1 cellular context compared by ENCODE assay signal in genomic region chr12:66302827-66303169, GRCh38.
TF ChIP-seq lines count a peak whose summit lies in the region.

No MANE protein-coding gene starts in this region.

TF ChIP-seq in HepG2, 621 proteins besides CTCF, POLR2A, EP300 and RAD21 (continued from another document):
- no peak for TF ChIP-seq ATF7-NPFF (CRISPR knock-in tag; IDR thresholded peaks at IDR 0.05; ENCODE audit: low read depth)
- TF ChIP-seq ZZZ3 (CRISPR knock-in tag; IDR thresholded peaks at IDR 0.05; ENCODE audit: borderline replicate concordance), result no peak
- TF ChIP-seq, protein P1, sequence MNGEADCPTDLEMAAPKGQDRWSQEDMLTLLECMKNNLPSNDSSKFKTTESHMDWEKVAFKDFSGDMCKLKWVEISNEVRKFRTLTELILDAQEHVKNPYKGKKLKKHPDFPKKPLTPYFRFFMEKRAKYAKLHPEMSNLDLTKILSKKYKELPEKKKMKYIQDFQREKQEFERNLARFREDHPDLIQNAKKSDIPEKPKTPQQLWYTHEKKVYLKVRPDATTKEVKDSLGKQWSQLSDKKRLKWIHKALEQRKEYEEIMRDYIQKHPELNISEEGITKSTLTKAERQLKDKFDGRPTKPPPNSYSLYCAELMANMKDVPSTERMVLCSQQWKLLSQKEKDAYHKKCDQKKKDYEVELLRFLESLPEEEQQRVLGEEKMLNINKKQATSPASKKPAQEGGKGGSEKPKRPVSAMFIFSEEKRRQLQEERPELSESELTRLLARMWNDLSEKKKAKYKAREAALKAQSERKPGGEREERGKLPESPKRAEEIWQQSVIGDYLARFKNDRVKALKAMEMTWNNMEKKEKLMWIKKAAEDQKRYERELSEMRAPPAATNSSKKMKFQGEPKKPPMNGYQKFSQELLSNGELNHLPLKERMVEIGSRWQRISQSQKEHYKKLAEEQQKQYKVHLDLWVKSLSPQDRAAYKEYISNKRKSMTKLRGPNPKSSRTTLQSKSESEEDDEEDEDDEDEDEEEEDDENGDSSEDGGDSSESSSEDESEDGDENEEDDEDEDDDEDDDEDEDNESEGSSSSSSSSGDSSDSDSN (CRISPR knock-in tag; IDR thresholded peaks at IDR 0.05), result 0 out of 2 replicates have a peak, but pooled peaks have one; percentile 3
TF ChIP-seq in HepG2: peak in this region for 4.
